ENCODE assay signal across 25 cellular contexts in genomic region chr1:67677408-67677807, GRCh38.
"Had no signal": no experiment of that assay in that cellular context is flagged by ENCODE, and none has a peak within 500 bp of the region (broad histone marks: within the 10 kb centered on the region; RNA-seq: fewer than 3 reads in every experiment).

No MANE protein-coding gene starts in this region.

- H3K36me3 ChIP-seq: brain microvascular endothelial cell, cardiac muscle cell, SJSA1 had no signal

- H3K27ac ChIP-seq: brain microvascular endothelial cell, cardiac muscle cell, SJSA1 had no signal

- ATAC-seq: activated CD8-positive, alpha-beta memory T cell treated with anti-CD3 and anti-CD28 coated beads, Interleukin-2, amount 10 ng/mL, durations not matched to agents 7 days and 5 days had no signal

- H3K27ac Mint-ChIP-seq: activated B cell treated with CpG ODN at 0.5 μM for 24 hours; activated CD4-positive, alpha-beta T cell treated with anti-CD3 and anti-CD28 coated beads, Interleukin-2, amount 10 ng/mL, durations not matched to agents 24 days and 14 days; activated CD8-positive, alpha-beta memory T cell treated with anti-CD3 and anti-CD28 coated beads, Interleukin-2, amount 10 ng/mL, durations not matched to agents 7 days and 5 days; activated naive CD8-positive, alpha-beta T cell; activated T-cell treated with anti-CD3 and anti-CD28 coated beads, Interleukin-2, amount 50 U/mL, for 24 hours; activated T-helper 1 cell treated with anti-CD3 and anti-CD28 coated beads, Interleukin-12 subunit alpha, Interleukin-12 subunit beta, Interleukin-2, Interleukin-4 antibody, amounts not matched to agents 30 ng/mL and 10 ng/mL and 1 ng/mL, durations not matched to agents 14 hours and 24 hours and 36 hours; T-helper 1 cell treated with Interleukin-12 subunit alpha and Interleukin-12 subunit beta and Interleukin-4 antibody, amounts not matched to agents 30 μg/mL and 1 μg/mL, for 36 hours had no signal

- H3K9me3 ChIP-seq: SJSA1 had no signal

- H3K4me3 ChIP-seq: cardiac muscle cell, SJSA1 had no signal

- H3K27me3 Mint-ChIP-seq: activated naive CD8-positive, alpha-beta T cell had no signal

- DNase-seq: activated B cell treated with CpG ODN at 0.5 μM for 24 hours; activated CD4-positive, alpha-beta T cell treated with anti-CD3 and anti-CD28 coated beads for 1 hour; activated CD4-positive, alpha-beta T cell treated with anti-CD3 and anti-CD28 coated beads, Interleukin-2, amount 10 ng/mL, durations not matched to agents 24 days and 14 days; activated CD4-positive, alpha-beta T cell treated with anti-CD3 and anti-CD28 coated beads, Interleukin-2, amount 50 U/mL, for 48 hours; activated CD8-positive, alpha-beta memory T cell treated with anti-CD3 and anti-CD28 coated beads, Interleukin-2, amount 10 ng/mL, durations not matched to agents 7 days and 5 days; activated effector memory CD4-positive, alpha-beta T cell treated with Interleukin-2 at 50 U/mL for 16 hours; activated naive CD4-positive, alpha-beta T cell; activated T-cell treated with anti-CD3 and anti-CD28 coated beads, Interleukin-2, amount 50 U/mL, for 24 hours; amygdala; brain microvascular endothelial cell; Karpas-422; MM.1S; NCI-H1105 treated with DMSO at 0.1 percent for 48 hours; NCI-H1436 treated with DMSO at 0.1 percent for 48 hours; NCI-H187; NCI-H2227 treated with DMSO at 0.1 percent for 48 hours; NCI-H446 treated with DMSO at 0.1 percent for 48 hours; NCI-H774; OCI-M1; SHP77 had no signal

- H3K9me3 Mint-ChIP-seq: activated B cell treated with CpG ODN at 0.5 μM for 24 hours; activated CD4-positive, alpha-beta T cell treated with anti-CD3 and anti-CD28 coated beads, Interleukin-2, amount 10 ng/mL, durations not matched to agents 24 days and 14 days; activated T-cell treated with anti-CD3 and anti-CD28 coated beads, Interleukin-2, amount 50 U/mL, for 24 hours; activated T-helper 1 cell treated with anti-CD3 and anti-CD28 coated beads, Interleukin-12 subunit alpha, Interleukin-12 subunit beta, Interleukin-2, Interleukin-4 antibody, amounts not matched to agents 30 ng/mL and 10 ng/mL and 1 ng/mL, durations not matched to agents 14 hours and 24 hours and 36 hours; T-helper 1 cell treated with Interleukin-12 subunit alpha and Interleukin-12 subunit beta and Interleukin-4 antibody, amounts not matched to agents 30 μg/mL and 1 μg/mL, for 36 hours had no signal

- H3K36me3 Mint-ChIP-seq: activated CD8-positive, alpha-beta memory T cell treated with anti-CD3 and anti-CD28 coated beads, Interleukin-2, amount 10 ng/mL, durations not matched to agents 7 days and 5 days; activated naive CD8-positive, alpha-beta T cell had no signal

- H3K4me3 Mint-ChIP-seq: activated B cell treated with CpG ODN at 0.5 μM for 24 hours; activated CD4-positive, alpha-beta T cell treated with anti-CD3 and anti-CD28 coated beads, Interleukin-2, amount 10 ng/mL, durations not matched to agents 24 days and 14 days; activated CD8-positive, alpha-beta memory T cell treated with anti-CD3 and anti-CD28 coated beads, Interleukin-2, amount 10 ng/mL, durations not matched to agents 7 days and 5 days; activated naive CD8-positive, alpha-beta T cell; activated T-cell treated with anti-CD3 and anti-CD28 coated beads, Interleukin-2, amount 50 U/mL, for 24 hours; activated T-helper 1 cell treated with anti-CD3 and anti-CD28 coated beads, Interleukin-12 subunit alpha, Interleukin-12 subunit beta, Interleukin-2, Interleukin-4 antibody, amounts not matched to agents 30 ng/mL and 10 ng/mL and 1 ng/mL, durations not matched to agents 14 hours and 24 hours and 36 hours; T-helper 1 cell treated with Interleukin-12 subunit alpha and Interleukin-12 subunit beta and Interleukin-4 antibody, amounts not matched to agents 30 μg/mL and 1 μg/mL, for 36 hours had no signal

- H3K27me3 ChIP-seq: brain microvascular endothelial cell, cardiac muscle cell, SJSA1 had no signal
